26 cellular contexts compared by ENCODE assay signal in genomic region chr5:92086059-92086811, GRCh38.
"Had no signal": no experiment of that assay in that cellular context is flagged by ENCODE, and none has a peak within 500 bp of the region (broad histone marks: within the 10 kb centered on the region; RNA-seq: fewer than 3 reads in every experiment).

No MANE protein-coding gene starts in this region.

- ATAC-seq: mucosa of descending colon; naive thymus-derived CD4-positive, alpha-beta T cell; natural killer cell treated with Interleukin-12 subunit alpha and Interleukin-12 subunit beta and Interleukin-15 and Interleukin-18, amount 100 ng/mL, for 72 hours; right cardiac atrium; sciatic nerve; stimulated activated naive B cell treated with anti-CD40 and anti-IgM and Interleukin-4, amounts not matched to agents 10 μg/mL and 1 μg/mL and 100 μg/mL, for 72 hours; stimulated activated naive CD8-positive, alpha-beta T cell treated with anti-CD3 and anti-CD28 coated beads, Interleukin-15, Interleukin-2, amounts not matched to agents 100 U/mL and 50 U/mL, for 24 hours had no signal

- DNase-seq: islet precursor cell; left ventricle myocardium inferior; mesendoderm; midbrain; mucosa of descending colon; naive thymus-derived CD4-positive, alpha-beta T cell; ovary; retina; right cardiac atrium; stimulated activated CD4-positive, alpha-beta T cell treated with anti-CD3 and anti-CD28 coated beads, Interleukin-12 subunit alpha, Interleukin-12 subunit beta, amount 100 ng/mL, for 4 hours; stimulated activated CD4-positive, alpha-beta T cell treated with anti-CD3 and anti-CD28 coated beads, Interleukin-15, amount 100 ng/mL, for 24 hours; stimulated activated CD4-positive, alpha-beta T cell treated with anti-CD3 and anti-CD28 coated beads, Interleukin-2, amount 100 ng/mL, for 24 hours; stimulated activated CD4-positive, alpha-beta T cell treated with anti-CD3 and anti-CD28 coated beads, Interleukin-4, amount 100 ng/mL, for 1 hour; stimulated activated naive B cell treated with anti-CD40 and anti-IgM and Interleukin-4, amounts not matched to agents 10 μg/mL and 1 μg/mL and 100 μg/mL, for 72 hours; stimulated activated naive CD8-positive, alpha-beta T cell treated with anti-CD3 and anti-CD28 coated beads, Interleukin-15, Interleukin-2, amounts not matched to agents 100 U/mL and 50 U/mL, for 24 hours; stomach; testis; thyroid gland; transverse colon; upper lobe of left lung had no signal

- H3K4me1 ChIP-seq: left ventricle myocardium inferior, prostate gland, stomach, testis, thyroid gland, transverse colon, upper lobe of left lung, vagina had no signal

- H3K9me3 ChIP-seq: mucosa of descending colon, ovary, prostate gland, stomach, testis, thyroid gland, transverse colon, upper lobe of left lung, vagina had no signal

- H3K36me3 ChIP-seq: left ventricle myocardium inferior, ovary, prostate gland, stomach, thyroid gland, transverse colon, upper lobe of left lung, vagina had no signal

- H3K27ac ChIP-seq: left ventricle myocardium inferior, ovary, prostate gland, skin epidermis, stomach, testis, thyroid gland, transverse colon, upper lobe of left lung, vagina had no signal

- H3K27me3 ChIP-seq: ovary, stomach, testis, thyroid gland, transverse colon, upper lobe of left lung, vagina had no signal

- H3K4me3 ChIP-seq: left ventricle myocardium inferior, lung, mucosa of descending colon, ovary, prostate gland, skin epidermis, stomach, testis, thyroid gland, transverse colon, upper lobe of left lung, vagina had no signal
